ENCODE assay signal across 8 cellular contexts in the genomic region with DNA sequence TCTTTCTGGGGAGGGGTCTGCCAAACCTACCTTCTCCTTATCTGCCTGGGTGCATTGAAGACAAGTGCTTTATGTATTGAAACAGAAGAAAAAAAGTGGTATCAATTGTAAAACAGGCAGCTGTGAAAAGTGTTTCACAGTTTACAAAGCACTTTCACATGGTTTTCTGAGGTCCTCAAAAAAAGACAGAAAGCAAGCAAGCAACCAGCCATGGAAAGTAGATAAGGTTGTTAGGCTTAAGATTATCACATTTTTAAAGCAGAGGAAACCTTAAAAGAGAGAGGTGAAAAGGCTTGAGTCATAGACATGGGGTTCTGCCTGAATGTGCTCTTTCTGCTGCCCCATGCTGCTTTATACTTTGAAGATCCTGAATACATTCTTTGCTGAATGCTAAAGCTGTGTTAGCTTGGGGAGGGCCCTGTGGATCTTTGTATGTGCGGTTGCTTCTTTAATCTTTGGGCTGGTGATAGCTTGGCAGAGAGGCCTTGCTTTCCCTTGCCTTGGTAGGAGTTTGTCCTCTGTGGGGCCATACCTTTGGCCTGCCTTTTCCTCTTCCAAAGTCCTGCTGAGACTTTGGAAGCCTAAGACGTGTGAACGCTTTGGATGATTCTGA. TPM values are rescaled to one million over a fixed set of nuclear protein-coding genes. Genes with fewer than 3 reads are reported as not detected.
DNase-seq lines count a peak whose midpoint lies in the region; ATAC-seq and TF ChIP-seq lines count a peak whose summit lies in the region.

No MANE protein-coding gene starts in this region.

- H3K27me3 ChIP-seq in esophagus (ENCODE audit: control insufficient read depth in 1 of 2, insufficient read depth in 2 of 2, low read length in 2 of 2): no peaks in the 10 kb centered on the region
- H3K27me3 ChIP-seq in rectal smooth muscle tissue (ENCODE audit: control insufficient read depth, insufficient read depth, low read length): no peaks in the 10 kb centered on the region

- TF ChIP-seq CTCF in GM12875 (IDR thresholded peaks at IDR 0.05; ENCODE audit: borderline replicate concordance, insufficient read depth, low read depth, low read length): no peak

- DNase-seq in T-helper 9 cell: no peak
- no peak for DNase-seq in T1000 (lab: John Stamatoyannopoulos, UW)
- no peak for DNase-seq in AG08396 (ENCODE audit: low spot score)

- H3K36me3 ChIP-seq in esophagus (ENCODE audit: control insufficient read depth in 2 of 2, insufficient read depth in 2 of 2, low read length in 1 of 2) (peaks cover 0 to 2% of the 10 kb centered on the region in 2 donors), rectal smooth muscle tissue (ENCODE audit: control insufficient read depth, insufficient read depth, low read length) (no peaks in the 10 kb centered on the region)

- peak overlapping the region; percentile 77 for H3K4me3 ChIP-seq in GM12875 (ENCODE audit: low read depth, low read length)
- peak overlapping the region; percentile 79 to 89 for H3K4me3 ChIP-seq in esophagus (ENCODE audit: low read depth in 1 of 2, low read length in 2 of 2)
- peak overlapping the region; percentile 85 for H3K4me3 ChIP-seq in rectal smooth muscle tissue (ENCODE audit: low read length)

- 0 out of 3 replicates have a peak, but pooled peaks have one; percentile 6 for ATAC-seq in SK-N-SH treated with all-trans-retinoic acid at 6 μM for 48 hours
- ATAC-seq in GM19035 (IDR thresholded peaks at IDR 0.05; ENCODE audit: unreplicated experiment): no peak

- H3K27ac ChIP-seq in esophagus (ENCODE audit: low read depth in 2 of 2, low read length in 1 of 2): peak overlapping the region; percentile 40 to 76
- H3K27ac ChIP-seq in rectal smooth muscle tissue (ENCODE audit: low read depth, low read length): peak overlapping the region; percentile 10

- H3K4me1 ChIP-seq in esophagus (ENCODE audit: control insufficient read depth in 2 of 2, insufficient read depth in 2 of 2, low read length in 1 of 2) (peaks cover 2% of the 10 kb centered on the region in 2 donors), rectal smooth muscle tissue (ENCODE audit: control insufficient read depth, insufficient read depth, low read length) (peaks cover 11% of the 10 kb centered on the region)

- H3K9ac ChIP-seq in rectal smooth muscle tissue (ENCODE audit: low read length): no peak overlapping the region

- WGBS in esophagus, 2 donors: 23 to 27% methylated on average over 3 of the region's 3 CpGs

- no peaks in the 10 kb centered on the region for H3K9me3 ChIP-seq in esophagus (ENCODE audit: control insufficient read depth in 2 of 2, insufficient read depth in 1 of 2, low read depth in 1 of 2, low read length in 1 of 2)

TF ChIP-seq in SK-N-SH treated with all-trans-retinoic acid at 6 μM for 48 hours, 23 proteins besides CTCF, POLR2A, EP300 and RAD21:
- TF ChIP-seq, protein P1, sequence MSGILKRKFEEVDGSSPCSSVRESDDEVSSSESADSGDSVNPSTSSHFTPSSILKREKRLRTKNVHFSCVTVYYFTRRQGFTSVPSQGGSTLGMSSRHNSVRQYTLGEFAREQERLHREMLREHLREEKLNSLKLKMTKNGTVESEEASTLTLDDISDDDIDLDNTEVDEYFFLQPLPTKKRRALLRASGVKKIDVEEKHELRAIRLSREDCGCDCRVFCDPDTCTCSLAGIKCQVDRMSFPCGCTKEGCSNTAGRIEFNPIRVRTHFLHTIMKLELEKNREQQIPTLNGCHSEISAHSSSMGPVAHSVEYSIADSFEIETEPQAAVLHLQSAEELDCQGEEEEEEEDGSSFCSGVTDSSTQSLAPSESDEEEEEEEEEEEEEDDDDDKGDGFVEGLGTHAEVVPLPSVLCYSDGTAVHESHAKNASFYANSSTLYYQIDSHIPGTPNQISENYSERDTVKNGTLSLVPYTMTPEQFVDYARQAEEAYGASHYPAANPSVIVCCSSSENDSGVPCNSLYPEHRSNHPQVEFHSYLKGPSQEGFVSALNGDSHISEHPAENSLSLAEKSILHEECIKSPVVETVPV (CRISPR knock-in tag; IDR thresholded peaks at IDR 0.05): no peak
- no peak for TF ChIP-seq ZNF70 (CRISPR knock-in tag; IDR thresholded peaks at IDR 0.05)
- 0 out of 2 replicates have a peak, but pooled peaks have one; percentile 48 for TF ChIP-seq ZFP3 (CRISPR knock-in tag; IDR thresholded peaks at IDR 0.05)

RNA-seq across cellular contexts. Expression of a gene that starts 2.6 kb away (rescaled TPM):
- 10 to 100 TPM; 24.8 to 51.5 TPM for polyA plus RNA-seq in esophagus
